9 cellular contexts compared by ENCODE assay signal in the genomic region with DNA sequence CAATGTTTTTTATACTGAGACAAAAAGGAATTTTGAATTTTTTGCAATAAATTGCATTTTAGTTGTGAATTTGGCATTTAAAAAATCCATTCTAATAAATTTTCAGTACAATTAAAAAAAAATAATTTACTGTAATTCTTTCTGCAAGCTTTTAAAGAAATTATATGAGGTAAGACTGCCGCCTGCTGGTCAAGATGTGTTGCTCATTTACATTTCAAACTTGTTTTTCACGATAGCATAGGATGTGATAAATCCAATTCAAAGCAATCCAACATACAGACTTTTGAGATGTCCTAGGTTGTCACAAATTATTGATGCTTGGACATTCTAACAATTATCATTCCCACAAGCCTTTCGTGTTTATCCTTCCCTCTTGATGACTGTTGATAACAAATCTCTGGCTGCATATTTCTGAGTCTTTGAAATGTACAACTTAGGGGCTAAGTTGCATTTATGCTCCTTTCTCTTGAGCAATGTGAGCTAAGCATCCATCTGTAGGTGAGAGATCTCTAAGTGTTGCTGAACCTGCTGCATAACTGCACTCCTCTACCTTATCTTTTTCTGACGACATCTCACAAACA. TPM values are rescaled to one million over a fixed set of nuclear protein-coding genes. Genes with fewer than 3 reads are reported as not detected.
DNase-seq lines count a peak whose midpoint lies in the region; ATAC-seq and TF ChIP-seq lines count a peak whose summit lies in the region.
"Had no signal": no experiment of that assay in that cellular context is flagged by ENCODE, and none has a peak within 500 bp of the region (broad histone marks: within the 10 kb centered on the region; RNA-seq: fewer than 3 reads in every experiment).

No MANE protein-coding gene starts in this region.

- H2BK120ac ChIP-seq in H9 (ENCODE audit: low read depth, low read length, poor library complexity, severe bottlenecking), result no peak overlapping the region

- no peaks in the 10 kb centered on the region for H4K20me1 ChIP-seq in H9 (ENCODE audit: control insufficient read depth, insufficient read depth, insufficient read length)

- no peak overlapping the region for H2BK12ac ChIP-seq in H9 (ENCODE audit: insufficient read length, low read depth, low read length)

- H2AK5ac ChIP-seq in H9 (ENCODE audit: insufficient read length, low read length), result no peak overlapping the region

- H3K36me3 ChIP-seq in parathyroid adenoma (ENCODE audit: control insufficient read depth, insufficient read depth, low read length), result no peaks in the 10 kb centered on the region

- H3K27me3 ChIP-seq in H9 (ENCODE audit: insufficient read depth, low read length), result no peaks in the 10 kb centered on the region
- H3K27me3 ChIP-seq in parathyroid adenoma (ENCODE audit: control insufficient read depth, insufficient read depth, low read length), result no peaks in the 10 kb centered on the region

- H2BK5ac ChIP-seq in H9 (ENCODE audit: insufficient read length, low read length), result no peak overlapping the region

- H4K8ac ChIP-seq in H9 (replicated peaks; ENCODE audit: insufficient read length, low read depth, low read length), result no peak overlapping the region

- no peak overlapping the region for H4K5ac ChIP-seq in H9 (ENCODE audit: insufficient read length, low read depth, low read length)

- H4K91ac ChIP-seq in H9 (ENCODE audit: insufficient read length, low read depth, low read length), result no peak overlapping the region

- H3T11ph ChIP-seq in H9 (ENCODE audit: low read length), result no peak overlapping the region

- peaks cover 0 to 7% (median 2%) of the 10 kb centered on the region in 3 experiments; a peak in 4 of 7 replicates for H3K36me3 Mint-ChIP-seq in H9 (ENCODE audit: insufficient read depth in 1 of 3, low read depth in 3 of 3)

- no peak overlapping the region for H3K27ac Mint-ChIP-seq in H9

- H3K9me3 Mint-ChIP-seq in H9, result peaks cover 8 to 12% of the 10 kb centered on the region in 2 experiments; a peak in 4 of 5 replicates

- no peak overlapping the region for H3K18ac ChIP-seq in H9 (ENCODE audit: insufficient read length, low read depth, low read length)

- H3K9me3 ChIP-seq in H9 (ENCODE audit: control insufficient read depth, low read depth, low read length) (no peaks in the 10 kb centered on the region), parathyroid adenoma (ENCODE audit: control insufficient read depth, low read length) (no peaks in the 10 kb centered on the region)

- H3K4me1 ChIP-seq in H9 (ENCODE audit: insufficient read depth, low read length) (no peaks in the 10 kb centered on the region), parathyroid adenoma (no peaks in the 10 kb centered on the region)

- no peaks in the 10 kb centered on the region for H3K79me1 ChIP-seq in H9 (ENCODE audit: insufficient read depth, low read depth, low read length, poor library complexity, severe bottlenecking)

- no peak for ATAC-seq in GM21423 (IDR thresholded peaks at IDR 0.05; ENCODE audit: unreplicated experiment)

- H3K4me3 ChIP-seq in parathyroid adenoma (ENCODE audit: low read depth, low read length), result no peak overlapping the region

- WGBS in H9 (ENCODE audit: extremely low coverage, insufficient read length, low lambda C conversion rate), result no CpG with 5 or more reads among the region's 4 CpGs

- H3K4me3 Mint-ChIP-seq in H9, result no peak overlapping the region

- no peak overlapping the region for H3K4ac ChIP-seq in H9 (ENCODE audit: low read depth, low read length)

- no peak overlapping the region for H3K4me2 ChIP-seq in H9 (ENCODE audit: insufficient read depth, insufficient read length, low read length)
- no peak overlapping the region for H3K4me2 ChIP-seq in parathyroid adenoma (ENCODE audit: low read length)

- no peaks in the 10 kb centered on the region for H3K23me2 ChIP-seq in H9 (ENCODE audit: insufficient read length, low read depth, low read length, poor library complexity, severe bottlenecking)

- no peak overlapping the region for H2BK20ac ChIP-seq in H9 (ENCODE audit: low read depth, low read length, poor library complexity, severe bottlenecking)

- no peak overlapping the region for H3K27ac ChIP-seq in H9 (ENCODE audit: insufficient read length, low read depth, low read length)
- H3K27ac ChIP-seq in parathyroid adenoma, result no peak overlapping the region

- no peak overlapping the region for H3K56ac ChIP-seq in H9 (ENCODE audit: insufficient read length, low read depth, low read length)

- peak; percentile 88 for TF ChIP-seq CTCF in H9 (conservative IDR thresholded peaks at IDR 0.05)
- TF ChIP-seq CTCF in parathyroid adenoma (IDR thresholded peaks at IDR 0.05), result peak; percentile 62

- DNase-seq in CMK (ENCODE audit: low read depth) (peak; percentile 2), H9 (no peak), NCI-H82 (lab: John Stamatoyannopoulos, UW) (peak; percentile 81), fibroblast of the conjunctiva (ENCODE audit: low read depth) (peak; percentile 60), KG1 (lab: John Stamatoyannopoulos, UW) (no peak)
- DNase-seq in activated CD8-positive, alpha-beta memory T cell treated with anti-CD3 and anti-CD28 coated beads, Interleukin-2, amount 50 U/mL, for 48 hours, result peak; percentile 60

- no peak overlapping the region for H2AFZ ChIP-seq in H9 (ENCODE audit: low read length)
- H2AFZ ChIP-seq in parathyroid adenoma, result no peak overlapping the region

- no peak overlapping the region for H3K23ac ChIP-seq in H9 (ENCODE audit: insufficient read length, low read depth, low read length)

- no peak overlapping the region for H3K14ac ChIP-seq in H9 (ENCODE audit: insufficient read depth, low read length)

- H3K79me2 ChIP-seq in H9 (ENCODE audit: insufficient read depth, low read length) (no peaks in the 10 kb centered on the region), parathyroid adenoma (no peaks in the 10 kb centered on the region)

- peaks cover 0 to 10% of the 10 kb centered on the region in 2 experiments; a peak in 2 of 4 replicates for H3K4me1 Mint-ChIP-seq in H9

- H2BK15ac ChIP-seq in H9 (ENCODE audit: low read depth, low read length), result no peak overlapping the region

- H3K9ac ChIP-seq in H9 (ENCODE audit: extremely low read depth, insufficient read length, low read length) (no peak overlapping the region), parathyroid adenoma (no peak overlapping the region)

- no peaks in the 10 kb centered on the region for H3K27me3 Mint-ChIP-seq in H9 (ENCODE audit: low read depth)

RNA-seq across cellular contexts. Expression of a gene that starts 21.7 kb away (rescaled TPM):
- total RNA-seq in H9 (2021), result 5.1 and 5.4 TPM in 2 replicates

RNA-seq across cellular contexts. Expression of a gene that starts 41.9 kb away (rescaled TPM):
- 14.1 and 14.6 TPM in 2 replicates for total RNA-seq in H9 (2021)
- total RNA-seq: T-helper 2 cell treated with Interferon-gamma antibody and Interleukin-4, amounts not matched to agents 100 ng/mL and 5 ng/mL, for 36 hours had no signal

Comparison
In these comparisons a context has a peak if more than half of its experiments do, and no peak if none do; other contexts are left out.
1. DNase-seq: peak in CMK (single experiment), NCI-H82 (single experiment), activated CD8-positive, alpha-beta memory T cell treated with anti-CD3 and anti-CD28 coated beads, Interleukin-2, amount 50 U/mL, for 48 hours (single experiment) and fibroblast of the conjunctiva (single experiment); none in H9 (single experiment) and KG1 (single experiment).